Comparison of ENCODE assay signal across 8 cellular contexts in genomic region chr7:116862234-116863167, GRCh38. TPM values are rescaled to one million over a fixed set of nuclear protein-coding genes. Genes with fewer than 3 reads are reported as not detected.
DNase-seq lines count a peak whose midpoint lies in the region; ATAC-seq, FAIRE-seq and TF ChIP-seq lines count a peak whose summit lies in the region.

Gene CAPZA2 (plus strand): TSS chr7:116862587. CDS start chr7:116862612, 25 bp downstream.

- H3K9ac ChIP-seq in parathyroid adenoma, result peak within 1 kb of the TSS; percentile 21

- H2AFZ ChIP-seq in parathyroid adenoma, result peak within 1 kb of the TSS; percentile 98

- intact Hi-C loops in Right ventricle myocardium inferior (cut with DNase I) (loop anchor here (1.0 kb wide), 1 partner anchor 91 kb away; the partner anchor contains the start of gene ST7), tibial artery (cut with DNase I; ENCODE audit: low total_unique reads) (loop anchor here (10.0 kb wide), 1 partner anchor 62 kb away; no protein-coding TSS in a partner anchor)

- peak; percentile 97 for FAIRE-seq in GM12891 (lab: Jason Lieb, UNC)

- H3K4me2 ChIP-seq in parathyroid adenoma (ENCODE audit: low read length), result peak within 1 kb of the TSS; percentile 83

- peak; percentile 12 for TF ChIP-seq CTCF in parathyroid adenoma (IDR thresholded peaks at IDR 0.05)
- TF ChIP-seq CTCF in tibial artery (IDR thresholded peaks at IDR 0.05), result peak; percentile 62 to 95

- no peaks in the 10 kb centered on the region for H3K9me3 ChIP-seq in parathyroid adenoma (ENCODE audit: control insufficient read depth, low read length)
- no peaks in the 10 kb centered on the region for H3K9me3 ChIP-seq in tibial artery

- H3K4me3 ChIP-seq in parathyroid adenoma (ENCODE audit: low read depth, low read length) (peak within 1 kb of the TSS; percentile 85), tibial artery (peak within 1 kb of the TSS; percentile 73 to 94)

- H3K36me3 ChIP-seq in parathyroid adenoma (ENCODE audit: control insufficient read depth, insufficient read depth, low read length) (no peaks in the 10 kb centered on the region), tibial artery (no peaks in the 10 kb centered on the region)

- H3K4me1 ChIP-seq in parathyroid adenoma (peaks cover 3% of the 10 kb centered on the region), tibial artery (peaks cover 0 to 43% (median 11%) of the 10 kb centered on the region in 4 donors)

- peaks cover 32% of the 10 kb centered on the region for H3K79me2 ChIP-seq in parathyroid adenoma

- peak; percentile 87 for TF ChIP-seq POLR2A in GM12891 (IDR thresholded peaks at IDR 0.05; ENCODE audit: low read depth, low read length)

- no peaks in the 10 kb centered on the region for H3K27me3 ChIP-seq in parathyroid adenoma (ENCODE audit: control insufficient read depth, insufficient read depth, low read length)
- H3K27me3 ChIP-seq in tibial artery, result no peaks in the 10 kb centered on the region

- peak within 1 kb of the TSS; percentile 95 for H3K27ac ChIP-seq in parathyroid adenoma
- peak within 1 kb of the TSS; percentile 95 to 100 for H3K27ac ChIP-seq in tibial artery

- peak; percentile 94 for DNase-seq in GM12891 (ENCODE audit: insufficient read length, low spot score)
- peak; percentile 48 for DNase-seq in NCI-H1417 treated with DMSO at 0.1 percent for 48 hours (lab: John Stamatoyannopoulos, UW)
- peak; percentile 87 to 89 for DNase-seq in SW 1271 (lab: John Stamatoyannopoulos, UW)
- DNase-seq in activated naive CD8-positive, alpha-beta T cell treated with anti-CD3 and anti-CD28 coated beads, Interleukin-2, amount 50 U/mL, for 16 hours (ENCODE audit: low read depth, low spot score), result peak; percentile 88
- DNase-seq in Right ventricle myocardium inferior (ENCODE audit: missing footprints), result peak; percentile 97
- peak; percentile 86 to 96 for DNase-seq in tibial artery

- peak; percentile 92 for ATAC-seq in HG02798 (IDR thresholded peaks at IDR 0.05; ENCODE audit: poor library complexity, unreplicated experiment)
- peak; percentile 99 for ATAC-seq in Right ventricle myocardium inferior

TF ChIP-seq in GM12891, 5 proteins besides CTCF, POLR2A, EP300 and RAD21:
- TF ChIP-seq TAF1 (IDR thresholded peaks at IDR 0.05; ENCODE audit: low read depth, low read length) (peak; percentile 93), POU2F2 (IDR thresholded peaks at IDR 0.05; ENCODE audit: low read depth, low read length) (peak; percentile 73; the same call in 1 of the 2 replicates), SPI1 (IDR thresholded peaks at IDR 0.05; ENCODE audit: low read depth, low read length) (peak; percentile 15; the same call in 1 of the 2 replicates), PAX5 (IDR thresholded peaks at IDR 0.05; ENCODE audit: insufficient read depth, low read length, severe bottlenecking) (no peak), POLR2AphosphoS5 (IDR thresholded peaks at IDR 0.05; ENCODE audit: low read depth, low read length) (peak; percentile 75)

RNA-seq across cellular contexts. Expression of gene CAPZA2, which starts in this region (rescaled TPM):
- 72.0 TPM for polyA plus RNA-seq in GM12891 (2012; ENCODE audit: low read depth, missing spikeins)
- total RNA-seq in Right ventricle myocardium inferior, result 416 TPM

Comparison
In these comparisons a context has a peak if more than half of its experiments do, and no peak if none do; other contexts are left out.
1. Peak in every context shown above with its lines: DNase-seq, ATAC-seq, H3K4me3 ChIP-seq and H3K27ac ChIP-seq.